ENCODE assay signal across 2 cellular contexts in genomic region chr10:13180788-13181187, GRCh38.
TF ChIP-seq lines count a peak whose summit lies in the region.

No MANE protein-coding gene starts in this region.

TF ChIP-seq in K562, 482 proteins besides CTCF, POLR2A, EP300 and RAD21 (continued from another document):
- no peak for TF ChIP-seq ZNF232 (CRISPR knock-in tag; IDR thresholded peaks at IDR 0.05)
- TF ChIP-seq RCOR1 (IDR thresholded peaks at IDR 0.05; ENCODE audit: borderline replicate concordance in 1 of 2, low read depth in 2 of 2, low read length in 2 of 2), result no peak
- TF ChIP-seq SMAD1 (IDR thresholded peaks at IDR 0.05; ENCODE audit: low read depth, low read length, partially characterized antibody), result no peak
- no peak for TF ChIP-seq FOXP1 (CRISPR knock-in tag; IDR thresholded peaks at IDR 0.05)
- TF ChIP-seq TEAD2 (tag; IDR thresholded peaks at IDR 0.05), result no peak
- TF ChIP-seq ZNF512 (tag; IDR thresholded peaks at IDR 0.05), result no peak
- TF ChIP-seq CGGBP1 (CRISPR knock-in tag; IDR thresholded peaks at IDR 0.05), result no peak
- TF ChIP-seq HINFP (tag; conservative IDR thresholded peaks at IDR 0.05; ENCODE audit: low read depth), result no peak
- no peak for TF ChIP-seq ZBTB12 (CRISPR knock-in tag; IDR thresholded peaks at IDR 0.05)
- no peak for TF ChIP-seq VEZF1 (CRISPR knock-in tag; IDR thresholded peaks at IDR 0.05)
- TF ChIP-seq ZNF217 (CRISPR knock-in tag; IDR thresholded peaks at IDR 0.05), result no peak

TF ChIP-seq in SK-N-SH treated with all-trans-retinoic acid at 6 μM for 48 hours, 23 proteins besides CTCF, POLR2A, EP300 and RAD21 (continued from another document):
- TF ChIP-seq ZNF565 (CRISPR knock-in tag; conservative IDR thresholded peaks at IDR 0.05; ENCODE audit: low read depth) (no peak), PPARA (CRISPR knock-in tag; IDR thresholded peaks at IDR 0.05; ENCODE audit: borderline replicate concordance) (no peak), ZNF70 (CRISPR knock-in tag; IDR thresholded peaks at IDR 0.05) (no peak), CSDC2 (CRISPR knock-in tag; IDR thresholded peaks at IDR 0.05) (no peak), OSR1 (CRISPR knock-in tag; IDR thresholded peaks at IDR 0.05) (no peak), ZFP30 (CRISPR knock-in tag; IDR thresholded peaks at IDR 0.05) (no peak), TOX (CRISPR knock-in tag; IDR thresholded peaks at IDR 0.05; ENCODE audit: borderline replicate concordance) (no peak), POU6F1 (CRISPR knock-in tag; IDR thresholded peaks at IDR 0.05; ENCODE audit: borderline replicate concordance, low read depth) (no peak), TCF4 (CRISPR knock-in tag; IDR thresholded peaks at IDR 0.05; ENCODE audit: borderline replicate concordance) (no peak), CREB5 (CRISPR knock-in tag; IDR thresholded peaks at IDR 0.05; ENCODE audit: low read depth) (no peak)
